7 cellular contexts compared by ENCODE assay signal in the genomic region with DNA sequence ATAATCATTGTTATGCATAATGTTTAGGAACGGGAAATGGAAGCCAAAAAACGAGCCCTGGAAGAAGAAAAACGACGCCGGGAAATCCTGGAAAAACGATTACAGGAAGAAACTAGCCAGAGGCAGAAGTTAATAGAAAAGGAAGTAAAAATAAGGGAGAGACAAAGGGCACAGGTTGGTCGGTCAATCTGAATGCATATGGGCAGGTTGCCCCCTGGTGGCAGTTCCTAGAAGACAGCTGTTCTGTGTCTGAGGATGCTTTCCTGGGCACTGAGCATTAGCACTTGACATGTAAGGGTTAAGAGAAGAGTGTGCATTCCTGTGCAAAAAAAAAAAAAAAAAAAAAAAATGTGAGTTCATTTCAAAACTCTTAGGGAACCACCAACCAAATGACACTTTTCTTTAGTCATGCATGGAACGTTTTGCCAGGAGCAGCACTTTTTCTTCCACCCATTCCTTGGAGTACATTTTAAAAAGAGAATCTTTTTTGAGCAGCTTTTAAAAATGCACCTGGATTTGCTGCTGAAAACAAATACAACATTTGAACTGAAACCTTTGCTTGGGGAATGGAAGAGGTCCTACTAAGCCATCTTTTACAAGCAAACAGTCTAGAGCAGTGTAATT. TPM values are rescaled to one million over a fixed set of nuclear protein-coding genes. Genes with fewer than 3 reads are reported as not detected.
DNase-seq lines count a peak whose midpoint lies in the region; ATAC-seq and TF ChIP-seq lines count a peak whose summit lies in the region.

No MANE protein-coding gene starts in this region.

- H3K4me1 ChIP-seq in gastrocnemius medialis, result peaks cover 12 to 16% of the 10 kb centered on the region in 2 donors

- H3K27me3 Mint-ChIP-seq in T-helper 17 cell, result no peaks in the 10 kb centered on the region

- H3K27ac ChIP-seq in gastrocnemius medialis, result peak overlapping the region in 3 of 4 donors; percentile 2 to 37 (median 2)

- H3K36me3 ChIP-seq in gastrocnemius medialis, result no peaks in the 10 kb centered on the region

- no peaks in the 10 kb centered on the region for H3K36me3 Mint-ChIP-seq in T-helper 17 cell (ENCODE audit: low read depth)

- ATAC-seq in GM18502 (IDR thresholded peaks at IDR 0.05; ENCODE audit: poor library complexity, unreplicated experiment) (peak; percentile 96), HG02938 (IDR thresholded peaks at IDR 0.05; ENCODE audit: unreplicated experiment) (peak; percentile 96), T-helper 17 cell (peak; percentile 88), gastrocnemius medialis (peak; percentile 81 to 85)

- TF ChIP-seq CTCF in gastrocnemius medialis (IDR thresholded peaks at IDR 0.05 in 4 of 5, conservative IDR thresholded peaks at IDR 0.05 in 1 of 5), result peak; percentile 74 to 91 (median 84)

- in situ Hi-C loops in gastrocnemius medialis (cut with MboI; ENCODE audit: low sequenced_read_pairs in 4 of 4), result loop anchor here in 1 of 4 donors (10.0 kb wide), 1 partner anchor 73 kb away; no protein-coding TSS in a partner anchor

- no peak for TF ChIP-seq POLR2A in gastrocnemius medialis (IDR thresholded peaks at IDR 0.05)

- peak overlapping the region in 1 of 4 donors; percentile 5 for H3K4me3 ChIP-seq in gastrocnemius medialis

- H3K27me3 ChIP-seq in gastrocnemius medialis, result no peaks in the 10 kb centered on the region

- peaks cover 8% of the 10 kb centered on the region for H3K4me1 Mint-ChIP-seq in T-helper 17 cell

- H3K27ac Mint-ChIP-seq in T-helper 17 cell, result peak overlapping the region; percentile 62

- peak overlapping the region; percentile 45 for H3K4me3 Mint-ChIP-seq in T-helper 17 cell

- intact Hi-C loops in gastrocnemius medialis (cut with DNase I; ENCODE audit: low total_unique reads), result loop anchor here (1.0 to 2.0 kb wide), 3 partner anchors 72 to 299 kb away; no protein-coding TSS in a partner anchor

- H3K9me3 ChIP-seq in T-helper 17 cell (ENCODE audit: control insufficient read depth, low read length, poor library complexity, severe bottlenecking) (no peaks in the 10 kb centered on the region), gastrocnemius medialis (no peaks in the 10 kb centered on the region)

- DNase-seq in NCI-H1694 treated with DMSO at 0.1 percent for 48 hours (lab: John Stamatoyannopoulos, UW), result peak; percentile 87
- peak; percentile 54 to 72 (median 55) for DNase-seq in T-helper 17 cell
- peak in 54 of 58 donors; percentile 3 to 86 (median 57) for DNase-seq in anterior cingulate cortex (lab: John Stamatoyannopoulos, UW)
- peak; percentile 15 for DNase-seq in hepatic stellate cell (ENCODE audit: low spot score)
- DNase-seq in gastrocnemius medialis, result peak; percentile 44 to 67

RNA-seq across cellular contexts. Expression of a gene that starts 11.1 kb away (rescaled TPM):
- total RNA-seq in T-helper 17 cell (10 to 100 TPM; 18.2 to 18.7 TPM), gastrocnemius medialis (10 to 100 TPM in 1 of 4 donors, 1 to 10 TPM in 3; 6.3 to 13.3 (median 9.0) TPM)

RNA-seq across cellular contexts. Expression of a gene that starts 31.0 kb away (rescaled TPM):
- under 1 TPM in 1 of 2 donors, not detected in 1; 0.32 TPM for total RNA-seq in T-helper 17 cell
- total RNA-seq in gastrocnemius medialis, result not detected

Comparison
In these comparisons a context has a peak if more than half of its experiments do, and no peak if none do; other contexts are left out.
1. DNase-seq: peak in every context shown above with its lines; median percentile 87 in NCI-H1694 treated with DMSO at 0.1 percent for 48 hours; 57 in anterior cingulate cortex; 56 in gastrocnemius medialis; 55 in T-helper 17 cell; 15 in hepatic stellate cell.